17 cellular contexts compared by ENCODE assay signal in the genomic region with DNA sequence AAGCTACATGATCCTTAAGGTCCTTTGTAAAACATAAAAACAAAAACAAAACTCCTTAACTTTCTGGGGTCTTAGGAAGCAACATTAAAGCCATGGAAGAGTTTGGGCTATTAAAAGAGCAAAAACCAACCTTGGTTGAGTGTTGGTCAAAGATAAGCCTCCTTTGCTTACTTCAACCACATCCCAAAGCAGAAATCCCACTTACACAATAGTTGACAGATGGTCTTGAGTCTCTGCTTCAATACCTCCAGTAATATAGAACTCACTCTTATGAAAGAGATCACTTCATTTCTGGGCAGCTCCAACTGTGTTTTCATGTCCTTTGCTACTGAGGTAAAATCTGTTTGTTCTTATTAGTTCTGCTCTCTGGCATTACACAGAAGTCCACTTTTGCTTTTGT.
"Had no signal": no experiment of that assay in that cellular context is flagged by ENCODE, and none has a peak within 500 bp of the region (broad histone marks: within the 10 kb centered on the region; RNA-seq: fewer than 3 reads in every experiment).

No MANE protein-coding gene starts in this region.

- H3K4me3 ChIP-seq: dorsolateral prefrontal cortex, gastrocnemius medialis, heart right ventricle, skin epidermis, stomach, thoracic aorta, transverse colon had no signal

- H3K36me3 ChIP-seq: gastrocnemius medialis, heart right ventricle, neutrophil, stomach, thoracic aorta, transverse colon had no signal

- ATAC-seq: esophagus mucosa; gastrocnemius medialis; heart right ventricle; naive thymus-derived CD4-positive, alpha-beta T cell; sciatic nerve had no signal

- H3K27me3 ChIP-seq: gastrocnemius medialis, heart right ventricle, neutrophil, stomach, transverse colon had no signal

- DNase-seq: cortex of kidney; dorsolateral prefrontal cortex; effector CD8-positive, alpha-beta T cell; gastrocnemius medialis; heart right ventricle; hypothalamus; kidney glomerular epithelial cell; naive thymus-derived CD4-positive, alpha-beta T cell; stimulated activated naive CD4-positive, alpha-beta T cell; stomach; substantia nigra; transverse colon had no signal

- H3K27ac ChIP-seq: dorsolateral prefrontal cortex, gastrocnemius medialis, heart right ventricle, neutrophil, stomach, thoracic aorta, transverse colon had no signal
